In genomic region chr9:131590907-131591844, GRCh38 we compare ENCODE assay signal across 8 cellular contexts. TPM values are rescaled to one million over a fixed set of nuclear protein-coding genes. Genes with fewer than 3 reads are reported as not detected.
DNase-seq lines count a peak whose midpoint lies in the region; ATAC-seq, FAIRE-seq and TF ChIP-seq lines count a peak whose summit lies in the region.

No MANE protein-coding gene starts in this region.

- intact Hi-C loops in pancreas (cut with DNase I) = loop anchor here in 2 of 3 donors (2.0 kb wide), 2 partner anchors 148 to 150 kb away; partner anchors contain the start of gene RAPGEF1 (in 1 of the 2)
- intact Hi-C loops in tibial artery (cut with DNase I; ENCODE audit: low total_unique reads) = loop anchor here (10.0 kb wide), 1 partner anchor 54 kb away; no protein-coding TSS in a partner anchor

- in situ Hi-C loops in SK-MEL-5 (cut with HindIII; ENCODE audit: low pct_unique_long_range_greater_than_20kb, low sequenced_read_pairs) = no loop called here

- TF ChIP-seq CTCF in LNCaP clone FGC (IDR thresholded peaks at IDR 0.05; ENCODE audit: control insufficient read depth, extremely low read depth, insufficient read depth) = peak; percentile 94
- peak; percentile 35 to 61 (median 54) for TF ChIP-seq CTCF in pancreas (IDR thresholded peaks at IDR 0.05)
- peak; percentile 83 to 98 for TF ChIP-seq CTCF in tibial artery (IDR thresholded peaks at IDR 0.05)

- no peaks in the 10 kb centered on the region for H3K9me3 ChIP-seq in pancreas
- H3K9me3 ChIP-seq in tibial artery = no peaks in the 10 kb centered on the region

- H3K27ac ChIP-seq in pancreas = no peak overlapping the region
- no peak overlapping the region for H3K27ac ChIP-seq in tibial artery

- 69 to 75% methylated on average over 21 of the region's 21 CpGs for WGBS in pancreas, 2 donors

- H3K36me3 ChIP-seq in pancreas (peaks cover 4 to 55% (median 9%) of the 10 kb centered on the region in 3 donors), tibial artery (peaks cover 43 to 87% (median 71%) of the 10 kb centered on the region in 3 donors)

- DNase-seq in GM04504 (ENCODE audit: low read depth) = peak; percentile 49
- peak; percentile 35 for DNase-seq in LNCaP clone FGC (ENCODE audit: low read depth)
- DNase-seq in SK-MEL-5 (ENCODE audit: low read depth, low spot score) = peak; percentile 86
- peak; percentile 78 for DNase-seq in activated gamma-delta T cell treated with Interleukin-2 at 50 U/mL for 16 hours
- DNase-seq in foreskin melanocyte = peak; percentile 49
- peak; percentile 67 to 91 (median 79) for DNase-seq in pancreas
- peak; percentile 76 to 85 for DNase-seq in tibial artery

- H3K4me3 ChIP-seq in LNCaP clone FGC (ENCODE audit: low read depth, low read length) (no peak overlapping the region), pancreas (no peak overlapping the region), tibial artery (no peak overlapping the region)

- ATAC-seq in pancreas (peak; percentile 65 to 96 (median 94)), GM21360 (IDR thresholded peaks at IDR 0.05; ENCODE audit: unreplicated experiment) (no peak)

- no peak for FAIRE-seq in pancreas (lab: Jason Lieb, UNC)

- H3K4me1 ChIP-seq in pancreas (no peaks in the 10 kb centered on the region), tibial artery (peaks cover 0 to 10% (median 0%) of the 10 kb centered on the region in 4 donors)

- H3K27me3 ChIP-seq in pancreas = no peaks in the 10 kb centered on the region
- H3K27me3 ChIP-seq in tibial artery = no peaks in the 10 kb centered on the region

RNA-seq across cellular contexts. Expression of gene PRRT1B, which starts 45.9 kb away (rescaled TPM):
- total RNA-seq in SK-MEL-5 (2014; rRNA removed; shearing (Covaris generic)) = not detected in 2 replicates
- polyA plus RNA-seq in SK-MEL-5 (2015; cell fraction: cytosol; rRNA removed) = not detected in 2 replicates
- polyA plus RNA-seq in SK-MEL-5 (2015; cell fraction: nucleus; rRNA removed) = not detected in 2 replicates
- total RNA-seq in pancreas = 1 to 10 TPM; 2.3 to 4.1 (median 3.2) TPM
- polyA plus RNA-seq in pancreas = 1 to 10 TPM; 2.5 to 5.0 TPM

Comparison
In these comparisons a context has a peak if more than half of its experiments do, and no peak if none do; other contexts are left out.
1. DNase-seq: peak in every context shown above with its lines; median percentile 86 in SK-MEL-5; 80 in tibial artery; 79 in pancreas; 78 in activated gamma-delta T cell treated with Interleukin-2 at 50 U/mL for 16 hours; 49 in GM04504; 49 in foreskin melanocyte; 35 in LNCaP clone FGC.